In the genomic region with DNA sequence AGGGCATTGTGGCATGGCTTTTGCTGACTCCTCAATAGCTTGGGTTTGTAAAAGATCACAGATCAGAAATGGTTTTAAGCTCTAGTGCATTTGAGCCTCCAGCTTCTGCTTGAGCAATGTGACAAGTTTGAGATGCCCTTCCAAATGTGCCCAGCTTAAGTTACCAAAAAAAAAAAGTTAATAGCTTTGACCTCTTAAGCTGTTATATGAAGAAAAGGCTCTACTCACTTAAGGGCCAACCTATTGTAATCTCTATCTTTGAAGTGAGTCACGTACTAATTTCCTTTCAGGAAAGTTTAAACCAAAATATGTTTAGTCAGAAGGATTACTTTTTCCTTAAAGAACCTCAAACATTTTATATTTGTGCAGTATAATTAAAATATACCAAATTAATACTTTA, we compare ENCODE assay signal across 2 cellular contexts.
TF ChIP-seq lines count a peak whose summit lies in the region.

No MANE protein-coding gene starts in this region.

TF ChIP-seq in endothelial cell of umbilical vein, 7 proteins besides CTCF, POLR2A, EP300 and RAD21 (continued from another document):
- TF ChIP-seq POLR2AphosphoS5 (IDR thresholded peaks at IDR 0.05; ENCODE audit: insufficient read depth, low read depth, low read length) (peak; percentile 14), FOS (IDR thresholded peaks at IDR 0.05; ENCODE audit: borderline replicate concordance, insufficient read depth, low read length) (peak; percentile 46), GATA2 (IDR thresholded peaks at IDR 0.05; ENCODE audit: insufficient read depth, insufficient read length, low read depth, low read length) (peak; percentile 36)

TF ChIP-seq in HEK293T, 16 proteins besides CTCF, POLR2A, EP300 and RAD21 (continued from another document):
- TF ChIP-seq ZNF384 (IDR thresholded peaks at IDR 0.05) (no peak), LEF1 (IDR thresholded peaks at IDR 0.05; ENCODE audit: borderline replicate concordance) (no peak), ARNT (IDR thresholded peaks at IDR 0.05) (no peak), L3MBTL2 (conservative IDR thresholded peaks at IDR 0.05) (no peak), FOXM1 (IDR thresholded peaks at IDR 0.05; ENCODE audit: borderline replicate concordance) (no peak), HDGF (IDR thresholded peaks at IDR 0.05; ENCODE audit: borderline replicate concordance) (no peak), FOXA1 (IDR thresholded peaks at IDR 0.05) (no peak)
